Comparison of ENCODE assay signal across 20 cellular contexts in genomic region chr10:86038371-86038770, GRCh38.
A peak's percentile ranks its signal among the peaks of the same experiment; 100 is the strongest.
DNase-seq lines count a peak whose midpoint lies in the region; ATAC-seq and TF ChIP-seq lines count a peak whose summit lies in the region.
"Had no signal": no experiment of that assay in that cellular context is flagged by ENCODE, and none has a peak within 500 bp of the region (broad histone marks: within the 10 kb centered on the region; RNA-seq: fewer than 3 reads in every experiment).

No MANE protein-coding gene starts in this region.

- DNase-seq in cardiac septum (ENCODE audit: low spot score) (peak; percentile 24), left cardiac atrium (no peak), islet precursor cell (peak; percentile 30), type B pancreatic cell (ENCODE audit: extremely low spot score, unreplicated experiment) (no peak), GDM1 (lab: John Stamatoyannopoulos, UW) (no peak)
- DNase-seq: AML-193; Caco-2; Calu3; CD4-positive, alpha-beta T cell; DMS79 treated with DMSO at 0.1 percent for 48 hours had no signal

- no peak overlapping the region for H3K4me3 ChIP-seq in neural cell (ENCODE audit: low read length)
- no peak overlapping the region for H3K4me3 ChIP-seq in thymus (ENCODE audit: low read length)
- H3K4me3 ChIP-seq: A549; BLaER1 treated with 17β-estradiol and CSF1 and Interleukin-3, amounts not matched to agents 10 nM and 100 nM; GM12878 had no signal

- no peaks in the 10 kb centered on the region for H3K27me3 ChIP-seq in neural cell (ENCODE audit: insufficient read depth, low read depth, low read length)
- H3K27me3 ChIP-seq in thymus (ENCODE audit: control insufficient read depth, insufficient read depth), result no peaks in the 10 kb centered on the region
- H3K27me3 ChIP-seq: BLaER1 treated with 17β-estradiol and CSF1 and Interleukin-3, amounts not matched to agents 10 nM and 100 nM had no signal

- H2AFZ ChIP-seq in neural cell (ENCODE audit: low read depth, low read length), result no peak overlapping the region

- no peak overlapping the region for H3K4me2 ChIP-seq in neural cell (ENCODE audit: low read length)
- H3K4me2 ChIP-seq: A549; BLaER1 treated with 17β-estradiol and CSF1 and Interleukin-3, amounts not matched to agents 10 nM and 100 nM had no signal

- H3K9me3 Mint-ChIP-seq in type B pancreatic cell, result peaks cover 4% of the 10 kb centered on the region
- H3K9me3 Mint-ChIP-seq: CD4-positive, alpha-beta T cell; CD8-positive, alpha-beta T cell had no signal

- no peaks in the 10 kb centered on the region for H3F3A ChIP-seq in neural cell (ENCODE audit: insufficient read depth, low read length, poor library complexity, severe bottlenecking)

- no peaks in the 10 kb centered on the region for H3K79me2 ChIP-seq in neural cell (replicated peaks; ENCODE audit: insufficient read depth, low read length)

- H3K4me3 Mint-ChIP-seq in type B pancreatic cell, result no peak overlapping the region
- H3K4me3 Mint-ChIP-seq: B cell; CD4-positive, alpha-beta T cell; CD8-positive, alpha-beta T cell had no signal

- no peaks in the 10 kb centered on the region for H3K27me3 Mint-ChIP-seq in type B pancreatic cell
- H3K27me3 Mint-ChIP-seq: CD4-positive, alpha-beta T cell had no signal

- intact Hi-C loops in cardiac septum (cut with DNase I) (no loop called here), left cardiac atrium (cut with DNase I) (no loop called here)

- peak overlapping the region; percentile 64 for H3K27ac ChIP-seq in neural cell (ENCODE audit: low read length)
- peak overlapping the region; percentile 20 for H3K27ac ChIP-seq in thymus (ENCODE audit: low read depth)
- H3K27ac ChIP-seq: 22Rv1; A549; BLaER1 treated with 17β-estradiol and CSF1 and Interleukin-3, amounts not matched to agents 10 nM and 100 nM; C4-2B had no signal

- H3K9me2 ChIP-seq in neural cell (ENCODE audit: insufficient read depth, low read length), result no peaks in the 10 kb centered on the region

- H3K27ac Mint-ChIP-seq in type B pancreatic cell, result no peak overlapping the region
- H3K27ac Mint-ChIP-seq: B cell; CD4-positive, alpha-beta T cell; CD8-positive, alpha-beta T cell had no signal

- no peaks in the 10 kb centered on the region for H4K20me1 ChIP-seq in neural cell (ENCODE audit: insufficient read depth)
- H4K20me1 ChIP-seq: BLaER1 treated with 17β-estradiol and CSF1 and Interleukin-3, amounts not matched to agents 10 nM and 100 nM had no signal

- no peak for TF ChIP-seq RAD21 in neural cell (conservative IDR thresholded peaks at IDR 0.05)

- ATAC-seq in left cardiac atrium (no peak), HG02970 (IDR thresholded peaks at IDR 0.05; ENCODE audit: low FRiP score, unreplicated experiment) (no peak)
- ATAC-seq: A549; CD8-positive, alpha-beta T cell; GM12878 had no signal

- H3K9me3 ChIP-seq in neural cell (ENCODE audit: low read length) (no peaks in the 10 kb centered on the region), thymus (ENCODE audit: control insufficient read depth) (no peaks in the 10 kb centered on the region)
- H3K9me3 ChIP-seq: A549; BLaER1 treated with 17β-estradiol and CSF1 and Interleukin-3, amounts not matched to agents 10 nM and 100 nM had no signal

- H3K36me3 Mint-ChIP-seq in type B pancreatic cell, result no peaks in the 10 kb centered on the region
- H3K36me3 Mint-ChIP-seq: CD8-positive, alpha-beta T cell had no signal

- H3K4me1 ChIP-seq in thymus (ENCODE audit: control insufficient read depth, insufficient read depth, low read length), result no peaks in the 10 kb centered on the region
- H3K4me1 ChIP-seq: A549, Caco-2 had no signal

- H3K9ac ChIP-seq in neural cell (ENCODE audit: low read length), result no peak overlapping the region
- H3K9ac ChIP-seq: BLaER1 treated with 17β-estradiol and CSF1 and Interleukin-3, amounts not matched to agents 10 nM and 100 nM had no signal

- WGBS in thymus, result 90% methylated on average over 1 of the region's 1 CpG

- H3K4me1 Mint-ChIP-seq in type B pancreatic cell (ENCODE audit: unreplicated experiment), result no peaks in the 10 kb centered on the region
- H3K4me1 Mint-ChIP-seq: B cell had no signal

- no peaks in the 10 kb centered on the region for H3K36me3 ChIP-seq in neural cell (ENCODE audit: insufficient read depth, low read length)
- H3K36me3 ChIP-seq in thymus (ENCODE audit: control insufficient read depth, insufficient read depth), result no peaks in the 10 kb centered on the region
- H3K36me3 ChIP-seq: BLaER1 treated with 17β-estradiol and CSF1 and Interleukin-3, amounts not matched to agents 10 nM and 100 nM had no signal

- TF ChIP-seq CTCF in neural cell (IDR thresholded peaks at IDR 0.05; ENCODE audit: poor library complexity, severe bottlenecking), result no peak
- no peak for TF ChIP-seq CTCF in type B pancreatic cell (conservative IDR thresholded peaks at IDR 0.05)

- TF ChIP-seq EP300 in neural cell (conservative IDR thresholded peaks at IDR 0.05; ENCODE audit: poor library complexity, severe bottlenecking), result no peak

TF ChIP-seq in neural cell, 6 proteins besides CTCF, POLR2A, EP300 and RAD21:
- TF ChIP-seq, protein P1, sequence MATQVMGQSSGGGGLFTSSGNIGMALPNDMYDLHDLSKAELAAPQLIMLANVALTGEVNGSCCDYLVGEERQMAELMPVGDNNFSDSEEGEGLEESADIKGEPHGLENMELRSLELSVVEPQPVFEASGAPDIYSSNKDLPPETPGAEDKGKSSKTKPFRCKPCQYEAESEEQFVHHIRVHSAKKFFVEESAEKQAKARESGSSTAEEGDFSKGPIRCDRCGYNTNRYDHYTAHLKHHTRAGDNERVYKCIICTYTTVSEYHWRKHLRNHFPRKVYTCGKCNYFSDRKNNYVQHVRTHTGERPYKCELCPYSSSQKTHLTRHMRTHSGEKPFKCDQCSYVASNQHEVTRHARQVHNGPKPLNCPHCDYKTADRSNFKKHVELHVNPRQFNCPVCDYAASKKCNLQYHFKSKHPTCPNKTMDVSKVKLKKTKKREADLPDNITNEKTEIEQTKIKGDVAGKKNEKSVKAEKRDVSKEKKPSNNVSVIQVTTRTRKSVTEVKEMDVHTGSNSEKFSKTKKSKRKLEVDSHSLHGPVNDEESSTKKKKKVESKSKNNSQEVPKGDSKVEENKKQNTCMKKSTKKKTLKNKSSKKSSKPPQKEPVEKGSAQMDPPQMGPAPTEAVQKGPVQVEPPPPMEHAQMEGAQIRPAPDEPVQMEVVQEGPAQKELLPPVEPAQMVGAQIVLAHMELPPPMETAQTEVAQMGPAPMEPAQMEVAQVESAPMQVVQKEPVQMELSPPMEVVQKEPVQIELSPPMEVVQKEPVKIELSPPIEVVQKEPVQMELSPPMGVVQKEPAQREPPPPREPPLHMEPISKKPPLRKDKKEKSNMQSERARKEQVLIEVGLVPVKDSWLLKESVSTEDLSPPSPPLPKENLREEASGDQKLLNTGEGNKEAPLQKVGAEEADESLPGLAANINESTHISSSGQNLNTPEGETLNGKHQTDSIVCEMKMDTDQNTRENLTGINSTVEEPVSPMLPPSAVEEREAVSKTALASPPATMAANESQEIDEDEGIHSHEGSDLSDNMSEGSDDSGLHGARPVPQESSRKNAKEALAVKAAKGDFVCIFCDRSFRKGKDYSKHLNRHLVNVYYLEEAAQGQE (IDR thresholded peaks at IDR 0.05; ENCODE audit: borderline replicate concordance), result no peak
- TF ChIP-seq MXI1 (conservative IDR thresholded peaks at IDR 0.05; ENCODE audit: poor library complexity, severe bottlenecking) (no peak), EZH2 (IDR thresholded peaks at IDR 0.05; ENCODE audit: borderline replicate concordance, insufficient read depth, low read length, poor library complexity, severe bottlenecking) (no peak), POLR2AphosphoS5 (IDR thresholded peaks at IDR 0.05) (no peak), SMC3 (conservative IDR thresholded peaks at IDR 0.05; ENCODE audit: poor library complexity) (no peak), TAF1 (IDR thresholded peaks at IDR 0.05; ENCODE audit: low read depth) (no peak)

Comparison
In these comparisons a context has a peak if more than half of its experiments do, and no peak if none do; other contexts are left out.
1. DNase-seq: peak in cardiac septum (single experiment) and islet precursor cell (single experiment); none in left cardiac atrium (single experiment), type B pancreatic cell (single experiment) and GDM1 (single experiment).